1 cellular context compared by ENCODE assay signal in the genomic region with DNA sequence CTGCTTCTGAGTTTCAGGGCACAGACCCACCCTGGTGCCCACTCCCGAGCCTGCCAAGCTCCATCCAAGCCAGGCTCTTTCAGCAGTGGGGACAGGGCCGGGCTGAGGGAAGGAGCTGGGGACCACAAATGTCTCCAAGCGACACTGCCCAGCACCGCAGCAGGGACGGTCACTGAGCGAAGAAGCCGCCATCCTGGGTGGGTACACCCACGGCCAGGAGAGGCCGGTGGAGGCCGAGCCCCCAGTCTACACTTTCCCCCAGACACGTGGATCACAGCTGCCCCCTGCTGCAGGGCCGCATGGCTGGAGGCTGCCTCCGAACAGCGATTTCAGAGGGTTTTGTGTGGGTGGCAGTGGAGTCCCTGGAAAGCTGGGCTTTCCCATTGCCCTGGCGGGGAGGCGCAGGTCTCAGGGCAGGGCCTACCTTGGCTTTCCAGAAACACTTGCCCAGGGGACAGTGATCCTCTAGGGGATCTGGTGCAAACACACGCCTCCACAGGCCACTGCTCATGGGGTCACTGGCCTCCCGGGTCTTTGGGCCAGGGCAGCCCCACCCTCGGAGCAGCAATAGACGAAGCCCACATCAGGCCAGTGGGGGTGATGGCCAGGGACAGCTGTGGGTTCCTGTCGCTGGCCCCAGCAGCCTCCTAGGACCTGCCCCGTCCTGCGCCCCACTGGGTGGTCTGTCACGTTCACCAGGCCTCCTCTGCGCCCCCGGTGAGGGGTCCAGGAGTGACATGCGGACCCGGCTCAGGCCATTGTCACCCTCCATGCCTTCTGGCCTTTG.
TF ChIP-seq lines count a peak whose summit lies in the region.

No MANE protein-coding gene starts in this region.

TF ChIP-seq in GM12878, 131 proteins besides CTCF, POLR2A, EP300 and RAD21 (continued from another document and continues in another):
- TF ChIP-seq, protein P1, sequence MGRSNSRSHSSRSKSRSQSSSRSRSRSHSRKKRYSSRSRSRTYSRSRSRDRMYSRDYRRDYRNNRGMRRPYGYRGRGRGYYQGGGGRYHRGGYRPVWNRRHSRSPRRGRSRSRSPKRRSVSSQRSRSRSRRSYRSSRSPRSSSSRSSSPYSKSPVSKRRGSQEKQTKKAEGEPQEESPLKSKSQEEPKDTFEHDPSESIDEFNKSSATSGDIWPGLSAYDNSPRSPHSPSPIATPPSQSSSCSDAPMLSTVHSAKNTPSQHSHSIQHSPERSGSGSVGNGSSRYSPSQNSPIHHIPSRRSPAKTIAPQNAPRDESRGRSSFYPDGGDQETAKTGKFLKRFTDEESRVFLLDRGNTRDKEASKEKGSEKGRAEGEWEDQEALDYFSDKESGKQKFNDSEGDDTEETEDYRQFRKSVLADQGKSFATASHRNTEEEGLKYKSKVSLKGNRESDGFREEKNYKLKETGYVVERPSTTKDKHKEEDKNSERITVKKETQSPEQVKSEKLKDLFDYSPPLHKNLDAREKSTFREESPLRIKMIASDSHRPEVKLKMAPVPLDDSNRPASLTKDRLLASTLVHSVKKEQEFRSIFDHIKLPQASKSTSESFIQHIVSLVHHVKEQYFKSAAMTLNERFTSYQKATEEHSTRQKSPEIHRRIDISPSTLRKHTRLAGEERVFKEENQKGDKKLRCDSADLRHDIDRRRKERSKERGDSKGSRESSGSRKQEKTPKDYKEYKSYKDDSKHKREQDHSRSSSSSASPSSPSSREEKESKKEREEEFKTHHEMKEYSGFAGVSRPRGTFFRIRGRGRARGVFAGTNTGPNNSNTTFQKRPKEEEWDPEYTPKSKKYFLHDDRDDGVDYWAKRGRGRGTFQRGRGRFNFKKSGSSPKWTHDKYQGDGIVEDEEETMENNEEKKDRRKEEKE (IDR thresholded peaks at IDR 0.05), result no peak
- TF ChIP-seq POU2F2 (IDR thresholded peaks at IDR 0.05; ENCODE audit: borderline replicate concordance, low read depth, low read length) (0 out of 3 replicates have a peak, but pooled peaks have one; percentile 10), IRF3 (IDR thresholded peaks at IDR 0.05) (no peak), ZBTB33 (IDR thresholded peaks at IDR 0.05) (no peak), USF2 (IDR thresholded peaks at IDR 0.05; ENCODE audit: borderline replicate concordance, low read depth, low read length) (no peak), ATF7 (IDR thresholded peaks at IDR 0.05; ENCODE audit: low read depth) (no peak), PRDM15 (CRISPR knock-in tag; IDR thresholded peaks at IDR 0.05) (no peak), SMAD1 (IDR thresholded peaks at IDR 0.05; ENCODE audit: low read depth, partially characterized antibody) (no peak), EGR1 (IDR thresholded peaks at IDR 0.05; ENCODE audit: borderline replicate concordance in 1 of 2, low read depth in 2 of 2, low read length in 2 of 2) (peak in 1 of 2 experiments; percentile 80; a peak in 1 of 3 replicates), CBX5 (IDR thresholded peaks at IDR 0.05; ENCODE audit: low read depth) (no peak), FOXM1 (IDR thresholded peaks at IDR 0.05; ENCODE audit: low read depth, low read length) (no peak), NFXL1 (IDR thresholded peaks at IDR 0.05; ENCODE audit: borderline replicate concordance) (no peak), BHLHE40 (IDR thresholded peaks at IDR 0.05; ENCODE audit: borderline replicate concordance in 1 of 2, low read depth in 2 of 2, low read length in 1 of 2) (peak in 1 of 2 experiments; percentile 55; a peak in 1 of 4 replicates), ZBED1 (IDR thresholded peaks at IDR 0.05; ENCODE audit: borderline replicate concordance) (no peak), ASH2L (IDR thresholded peaks at IDR 0.05; ENCODE audit: borderline replicate concordance, low read depth) (no peak), ZNF24 (IDR thresholded peaks at IDR 0.05) (no peak), SKIL (IDR thresholded peaks at IDR 0.05; ENCODE audit: low read depth, poor library complexity, severe bottlenecking) (no peak), ETV6 (conservative IDR thresholded peaks at IDR 0.05 in 1 of 2, IDR thresholded peaks at IDR 0.05 in 1 of 2; ENCODE audit: borderline replicate concordance in 1 of 2, low read depth in 1 of 2) (no peak), WRNIP1 (IDR thresholded peaks at IDR 0.05; ENCODE audit: borderline replicate concordance, low read depth, low read length) (no peak), KLF5 (IDR thresholded peaks at IDR 0.05; ENCODE audit: partially characterized antibody) (no peak), YBX1 (IDR thresholded peaks at IDR 0.05) (no peak), IKZF2 (IDR thresholded peaks at IDR 0.05) (peak; percentile 49 to 50; a peak in 2 of 4 replicates), SREBF1 (IDR thresholded peaks at IDR 0.05; ENCODE audit: low read length) (no peak), ZNF384 (IDR thresholded peaks at IDR 0.05; ENCODE audit: borderline replicate concordance, low read depth, low read length) (no peak), PAX8 (IDR thresholded peaks at IDR 0.05) (no peak), SREBF2 (IDR thresholded peaks at IDR 0.05; ENCODE audit: low read length) (no peak), MEF2A (IDR thresholded peaks at IDR 0.05; ENCODE audit: insufficient read depth, low read depth, low read length) (no peak), SUZ12 (IDR thresholded peaks at IDR 0.05; ENCODE audit: unreplicated experiment) (no peak)
- TF ChIP-seq, protein P2, sequence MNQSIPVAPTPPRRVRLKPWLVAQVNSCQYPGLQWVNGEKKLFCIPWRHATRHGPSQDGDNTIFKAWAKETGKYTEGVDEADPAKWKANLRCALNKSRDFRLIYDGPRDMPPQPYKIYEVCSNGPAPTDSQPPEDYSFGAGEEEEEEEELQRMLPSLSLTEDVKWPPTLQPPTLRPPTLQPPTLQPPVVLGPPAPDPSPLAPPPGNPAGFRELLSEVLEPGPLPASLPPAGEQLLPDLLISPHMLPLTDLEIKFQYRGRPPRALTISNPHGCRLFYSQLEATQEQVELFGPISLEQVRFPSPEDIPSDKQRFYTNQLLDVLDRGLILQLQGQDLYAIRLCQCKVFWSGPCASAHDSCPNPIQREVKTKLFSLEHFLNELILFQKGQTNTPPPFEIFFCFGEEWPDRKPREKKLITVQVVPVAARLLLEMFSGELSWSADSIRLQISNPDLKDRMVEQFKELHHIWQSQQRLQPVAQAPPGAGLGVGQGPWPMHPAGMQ (IDR thresholded peaks at IDR 0.05; ENCODE audit: borderline replicate concordance), result no peak
- TF ChIP-seq, protein P3, sequence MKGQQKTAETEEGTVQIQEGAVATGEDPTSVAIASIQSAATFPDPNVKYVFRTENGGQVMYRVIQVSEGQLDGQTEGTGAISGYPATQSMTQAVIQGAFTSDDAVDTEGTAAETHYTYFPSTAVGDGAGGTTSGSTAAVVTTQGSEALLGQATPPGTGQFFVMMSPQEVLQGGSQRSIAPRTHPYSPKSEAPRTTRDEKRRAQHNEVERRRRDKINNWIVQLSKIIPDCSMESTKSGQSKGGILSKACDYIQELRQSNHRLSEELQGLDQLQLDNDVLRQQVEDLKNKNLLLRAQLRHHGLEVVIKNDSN (IDR thresholded peaks at IDR 0.05; ENCODE audit: borderline replicate concordance, extremely low read length, insufficient read depth, low read depth, low read length), result no peak
- TF ChIP-seq, protein P4, sequence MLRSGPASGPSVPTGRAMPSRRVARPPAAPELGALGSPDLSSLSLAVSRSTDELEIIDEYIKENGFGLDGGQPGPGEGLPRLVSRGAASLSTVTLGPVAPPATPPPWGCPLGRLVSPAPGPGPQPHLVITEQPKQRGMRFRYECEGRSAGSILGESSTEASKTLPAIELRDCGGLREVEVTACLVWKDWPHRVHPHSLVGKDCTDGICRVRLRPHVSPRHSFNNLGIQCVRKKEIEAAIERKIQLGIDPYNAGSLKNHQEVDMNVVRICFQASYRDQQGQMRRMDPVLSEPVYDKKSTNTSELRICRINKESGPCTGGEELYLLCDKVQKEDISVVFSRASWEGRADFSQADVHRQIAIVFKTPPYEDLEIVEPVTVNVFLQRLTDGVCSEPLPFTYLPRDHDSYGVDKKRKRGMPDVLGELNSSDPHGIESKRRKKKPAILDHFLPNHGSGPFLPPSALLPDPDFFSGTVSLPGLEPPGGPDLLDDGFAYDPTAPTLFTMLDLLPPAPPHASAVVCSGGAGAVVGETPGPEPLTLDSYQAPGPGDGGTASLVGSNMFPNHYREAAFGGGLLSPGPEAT (IDR thresholded peaks at IDR 0.05; ENCODE audit: low read depth), result no peak
- TF ChIP-seq, protein P5, sequence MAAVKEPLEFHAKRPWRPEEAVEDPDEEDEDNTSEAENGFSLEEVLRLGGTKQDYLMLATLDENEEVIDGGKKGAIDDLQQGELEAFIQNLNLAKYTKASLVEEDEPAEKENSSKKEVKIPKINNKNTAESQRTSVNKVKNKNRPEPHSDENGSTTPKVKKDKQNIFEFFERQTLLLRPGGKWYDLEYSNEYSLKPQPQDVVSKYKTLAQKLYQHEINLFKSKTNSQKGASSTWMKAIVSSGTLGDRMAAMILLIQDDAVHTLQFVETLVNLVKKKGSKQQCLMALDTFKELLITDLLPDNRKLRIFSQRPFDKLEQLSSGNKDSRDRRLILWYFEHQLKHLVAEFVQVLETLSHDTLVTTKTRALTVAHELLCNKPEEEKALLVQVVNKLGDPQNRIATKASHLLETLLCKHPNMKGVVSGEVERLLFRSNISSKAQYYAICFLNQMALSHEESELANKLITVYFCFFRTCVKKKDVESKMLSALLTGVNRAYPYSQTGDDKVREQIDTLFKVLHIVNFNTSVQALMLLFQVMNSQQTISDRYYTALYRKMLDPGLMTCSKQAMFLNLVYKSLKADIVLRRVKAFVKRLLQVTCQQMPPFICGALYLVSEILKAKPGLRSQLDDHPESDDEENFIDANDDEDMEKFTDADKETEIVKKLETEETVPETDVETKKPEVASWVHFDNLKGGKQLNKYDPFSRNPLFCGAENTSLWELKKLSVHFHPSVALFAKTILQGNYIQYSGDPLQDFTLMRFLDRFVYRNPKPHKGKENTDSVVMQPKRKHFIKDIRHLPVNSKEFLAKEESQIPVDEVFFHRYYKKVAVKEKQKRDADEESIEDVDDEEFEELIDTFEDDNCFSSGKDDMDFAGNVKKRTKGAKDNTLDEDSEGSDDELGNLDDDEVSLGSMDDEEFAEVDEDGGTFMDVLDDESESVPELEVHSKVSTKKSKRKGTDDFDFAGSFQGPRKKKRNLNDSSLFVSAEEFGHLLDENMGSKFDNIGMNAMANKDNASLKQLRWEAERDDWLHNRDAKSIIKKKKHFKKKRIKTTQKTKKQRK (IDR thresholded peaks at IDR 0.05; ENCODE audit: low read depth, low read length), result no peak
